ENCODE assay signal across 11 cellular contexts in genomic region chr1:61337037-61337436, GRCh38.
DNase-seq lines count a peak whose midpoint lies in the region; ATAC-seq and TF ChIP-seq lines count a peak whose summit lies in the region.
"Had no signal": no experiment of that assay in that cellular context is flagged by ENCODE, and none has a peak within 500 bp of the region (broad histone marks: within the 10 kb centered on the region; RNA-seq: fewer than 3 reads in every experiment).

No MANE protein-coding gene starts in this region.

- H3K4me1 ChIP-seq in H9 (ENCODE audit: insufficient read depth, low read length) (peaks cover 6% of the 10 kb centered on the region; the same call in 1 of the 2 replicates), adipocyte (ENCODE audit: control insufficient read depth, insufficient read depth, low read length) (peaks cover 37% of the 10 kb centered on the region), gastrocnemius medialis (peaks cover 32 to 35% of the 10 kb centered on the region in 2 donors)

- H3K4me3 ChIP-seq in adipocyte (ENCODE audit: low read length) (peak overlapping the region; percentile 72), gastrocnemius medialis (no peak overlapping the region)

- no CpG with 5 or more reads among the region's 3 CpGs for WGBS in H9 (ENCODE audit: extremely low coverage, insufficient read length, low lambda C conversion rate)

- H3K9me3 ChIP-seq in H9 (ENCODE audit: control insufficient read depth, low read depth, low read length) (no peaks in the 10 kb centered on the region), adipocyte (ENCODE audit: control insufficient read depth, low read length) (no peaks in the 10 kb centered on the region), gastrocnemius medialis (no peaks in the 10 kb centered on the region)

- no peaks in the 10 kb centered on the region; a peak in 1 of 5 replicates for H3K9me3 Mint-ChIP-seq in H9
- H3K9me3 Mint-ChIP-seq in glutamatergic neuron (ENCODE audit: unreplicated experiment): peaks cover 1% of the 10 kb centered on the region
- H3K9me3 Mint-ChIP-seq: activated B cell treated with CpG ODN at 0.5 μM for 24 hours had no signal

- no peak for TF ChIP-seq POLR2A in gastrocnemius medialis (IDR thresholded peaks at IDR 0.05)

- intact Hi-C loops in gastrocnemius medialis (cut with DNase I; ENCODE audit: low total_unique reads): loop anchor here (2.0 to 5.0 kb wide), 4 partner anchors 155 to 485 kb away; no protein-coding TSS in a partner anchor

- no peak overlapping the region for H2BK5ac ChIP-seq in H9 (ENCODE audit: insufficient read length, low read length)

- H3K4me2 ChIP-seq in H9 (ENCODE audit: insufficient read depth, insufficient read length, low read length): no peak overlapping the region

- peak; percentile 50 for TF ChIP-seq CTCF in H9 (conservative IDR thresholded peaks at IDR 0.05)
- no peak for TF ChIP-seq CTCF in glutamatergic neuron (IDR thresholded peaks at IDR 0.05; ENCODE audit: partially characterized antibody, unreplicated experiment)
- peak in 1 of 5 experiments; percentile 40 for TF ChIP-seq CTCF in gastrocnemius medialis (IDR thresholded peaks at IDR 0.05 in 4 of 5, conservative IDR thresholded peaks at IDR 0.05 in 1 of 5)

- no peak overlapping the region for H4K8ac ChIP-seq in H9 (replicated peaks; ENCODE audit: insufficient read length, low read depth, low read length)

- H2BK12ac ChIP-seq in H9 (ENCODE audit: insufficient read length, low read depth, low read length): no peak overlapping the region

- DNase-seq in H9 (no peak), adipocyte (ENCODE audit: low read depth) (no peak), glutamatergic neuron (no peak), gastrocnemius medialis (no peak), cerebellar nuclear complex (lab: John Stamatoyannopoulos, UW) (no peak), GDM1 (lab: John Stamatoyannopoulos, UW) (no peak)
- DNase-seq: activated B cell treated with CpG ODN at 0.5 μM for 24 hours; activated effector memory CD4-positive, alpha-beta T cell treated with anti-CD3 and anti-CD28 coated beads, Interleukin-2, amount 50 U/mL, for 16 hours; NK-92 treated with Interleukin-12 subunit alpha and Interleukin-12 subunit beta, amount 100 ng/mL, for 24 hours had no signal

- no peak overlapping the region for H3K4me3 Mint-ChIP-seq in H9
- no peak overlapping the region for H3K4me3 Mint-ChIP-seq in glutamatergic neuron (ENCODE audit: unreplicated experiment)
- H3K4me3 Mint-ChIP-seq: activated B cell treated with CpG ODN at 0.5 μM for 24 hours had no signal

- H3K27me3 Mint-ChIP-seq in H9 (ENCODE audit: low read depth) (no peaks in the 10 kb centered on the region), glutamatergic neuron (ENCODE audit: unreplicated experiment) (no peaks in the 10 kb centered on the region)

- no peak overlapping the region for H3K56ac ChIP-seq in H9 (ENCODE audit: insufficient read length, low read depth, low read length)

- no peak overlapping the region for H2BK120ac ChIP-seq in H9 (ENCODE audit: low read depth, low read length, poor library complexity, severe bottlenecking)

- H3K36me3 ChIP-seq in adipocyte (ENCODE audit: control insufficient read depth, insufficient read depth, low read length, severe bottlenecking): peaks cover 3% of the 10 kb centered on the region
- no peaks in the 10 kb centered on the region for H3K36me3 ChIP-seq in gastrocnemius medialis

- no peak overlapping the region for H3K23ac ChIP-seq in H9 (ENCODE audit: insufficient read length, low read depth, low read length)

- no peak overlapping the region for H3K9ac ChIP-seq in H9 (ENCODE audit: extremely low read depth, insufficient read length, low read length)
- H3K9ac ChIP-seq in adipocyte (ENCODE audit: low read length): peak overlapping the region; percentile 76

- no peaks in the 10 kb centered on the region for H3K79me2 ChIP-seq in H9 (ENCODE audit: insufficient read depth, low read length)

- H3K14ac ChIP-seq in H9 (ENCODE audit: insufficient read depth, low read length): no peak overlapping the region

- H3T11ph ChIP-seq in H9 (ENCODE audit: low read length): no peak overlapping the region

- no peaks in the 10 kb centered on the region; the same call in 1 of the 2 replicates for H3K27me3 ChIP-seq in H9 (ENCODE audit: insufficient read depth, low read length)
- no peaks in the 10 kb centered on the region for H3K27me3 ChIP-seq in adipocyte (replicated peaks; ENCODE audit: control insufficient read depth, insufficient read depth, low read length)
- H3K27me3 ChIP-seq in gastrocnemius medialis: no peaks in the 10 kb centered on the region

- H3K79me1 ChIP-seq in H9 (ENCODE audit: insufficient read depth, low read depth, low read length, poor library complexity, severe bottlenecking): no peaks in the 10 kb centered on the region

- H3K27ac ChIP-seq in H9 (ENCODE audit: insufficient read length, low read depth, low read length) (no peak overlapping the region), gastrocnemius medialis (peak overlapping the region; percentile 75 to 83 (median 78))

- H3K27ac Mint-ChIP-seq in H9: no peak overlapping the region
- peak overlapping the region; percentile 80 for H3K27ac Mint-ChIP-seq in glutamatergic neuron (ENCODE audit: unreplicated experiment)
- H3K27ac Mint-ChIP-seq: activated B cell treated with CpG ODN at 0.5 μM for 24 hours had no signal

- H4K5ac ChIP-seq in H9 (ENCODE audit: insufficient read length, low read depth, low read length): no peak overlapping the region

- no peaks in the 10 kb centered on the region for H4K20me1 ChIP-seq in H9 (ENCODE audit: control insufficient read depth, insufficient read depth, insufficient read length)

- no peak overlapping the region for H4K91ac ChIP-seq in H9 (ENCODE audit: insufficient read length, low read depth, low read length)

- H2BK20ac ChIP-seq in H9 (ENCODE audit: low read depth, low read length, poor library complexity, severe bottlenecking): no peak overlapping the region

- no peaks in the 10 kb centered on the region for H3K23me2 ChIP-seq in H9 (ENCODE audit: insufficient read length, low read depth, low read length, poor library complexity, severe bottlenecking)

- no peak overlapping the region for H3K18ac ChIP-seq in H9 (ENCODE audit: insufficient read length, low read depth, low read length)

- in situ Hi-C loops in gastrocnemius medialis (cut with MboI; ENCODE audit: low sequenced_read_pairs in 4 of 4): loop anchor here in 3 of 4 donors (5.0 to 25.0 kb wide), 5 partner anchors 252 to 475 kb away; partner anchors contain the start of gene NFIA (in 1 of the 3)

- ATAC-seq in gastrocnemius medialis (no peak), GM18873 (IDR thresholded peaks at IDR 0.05; ENCODE audit: low FRiP score, unreplicated experiment) (no peak), HG02798 (IDR thresholded peaks at IDR 0.05; ENCODE audit: poor library complexity, unreplicated experiment) (no peak)

- no peak overlapping the region for H2BK15ac ChIP-seq in H9 (ENCODE audit: low read depth, low read length)

- H3K36me3 Mint-ChIP-seq in H9 (ENCODE audit: insufficient read depth in 1 of 3, low read depth in 3 of 3) (no peaks in the 10 kb centered on the region), glutamatergic neuron (ENCODE audit: unreplicated experiment) (no peaks in the 10 kb centered on the region)

- no peak overlapping the region for H2AFZ ChIP-seq in H9 (ENCODE audit: low read length)

- no peak overlapping the region for H3K4ac ChIP-seq in H9 (ENCODE audit: low read depth, low read length)

- H3K4me1 Mint-ChIP-seq in H9 (peaks cover 28 to 36% of the 10 kb centered on the region in 2 experiments), glutamatergic neuron (ENCODE audit: low read depth, unreplicated experiment) (peaks cover 33% of the 10 kb centered on the region)
- H3K4me1 Mint-ChIP-seq: activated B cell treated with CpG ODN at 0.5 μM for 24 hours had no signal

- H2AK5ac ChIP-seq in H9 (ENCODE audit: insufficient read length, low read length): no peak overlapping the region
